In the genomic region with DNA sequence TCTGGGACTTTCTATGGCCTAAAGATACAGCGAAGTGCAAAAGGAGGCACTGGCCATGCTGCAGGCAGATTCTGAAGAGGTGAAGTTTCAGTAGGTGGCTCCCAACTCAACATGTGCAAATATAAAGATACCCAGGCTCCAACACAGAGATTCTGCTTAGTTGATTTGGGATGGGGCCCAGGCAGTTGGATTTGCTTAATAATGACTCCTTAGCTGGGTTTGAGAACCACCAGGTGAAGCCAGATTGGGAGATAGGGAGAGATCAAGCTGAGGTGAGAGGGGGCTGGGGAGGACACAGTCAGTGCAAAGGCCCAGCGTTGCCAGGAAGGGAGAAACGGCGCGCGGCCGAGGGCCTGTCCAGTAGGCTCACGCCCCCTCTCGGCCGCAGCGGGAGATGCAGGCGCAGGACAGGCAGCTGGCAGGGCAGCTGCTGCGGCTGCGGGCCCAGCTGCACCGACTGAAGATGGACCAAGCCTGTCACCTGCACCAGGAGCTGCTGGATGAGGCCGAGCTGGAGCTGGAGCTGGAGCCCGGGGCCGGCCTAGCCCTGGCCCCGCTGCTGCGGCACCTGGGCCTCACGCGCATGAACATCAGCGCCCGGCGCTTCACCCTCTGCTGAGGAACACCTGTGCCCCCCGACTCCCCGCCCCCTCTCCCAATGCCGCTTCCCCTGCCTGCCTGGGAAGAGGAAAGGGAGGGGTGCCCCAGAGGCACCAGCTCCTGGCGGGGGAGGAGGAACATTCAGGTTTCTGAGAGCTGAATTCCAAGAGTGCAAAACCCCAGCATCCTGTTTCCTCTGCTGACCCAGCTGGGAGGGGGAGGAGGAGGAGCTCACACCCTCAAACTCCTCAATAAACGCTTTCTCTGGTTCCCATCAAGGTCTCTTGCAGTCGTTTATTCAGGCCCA, we compare ENCODE assay signal across 1 cellular context.
TF ChIP-seq lines count a peak whose summit lies in the region.

No MANE protein-coding gene starts in this region.

TF ChIP-seq in HepG2, 621 proteins besides CTCF, POLR2A, EP300 and RAD21 (continued from another document and continues in another):
- TF ChIP-seq TEF (CRISPR knock-in tag; IDR thresholded peaks at IDR 0.05): no peak
- TF ChIP-seq TFDP2 (CRISPR knock-in tag; IDR thresholded peaks at IDR 0.05): peak; percentile 59; the same call in 1 of the 2 replicates
- no peak for TF ChIP-seq TBX3 (IDR thresholded peaks at IDR 0.05; ENCODE audit: borderline replicate concordance)
- TF ChIP-seq ZNF687 (CRISPR knock-in tag; IDR thresholded peaks at IDR 0.05): peak; percentile 81
- TF ChIP-seq, protein P1, sequence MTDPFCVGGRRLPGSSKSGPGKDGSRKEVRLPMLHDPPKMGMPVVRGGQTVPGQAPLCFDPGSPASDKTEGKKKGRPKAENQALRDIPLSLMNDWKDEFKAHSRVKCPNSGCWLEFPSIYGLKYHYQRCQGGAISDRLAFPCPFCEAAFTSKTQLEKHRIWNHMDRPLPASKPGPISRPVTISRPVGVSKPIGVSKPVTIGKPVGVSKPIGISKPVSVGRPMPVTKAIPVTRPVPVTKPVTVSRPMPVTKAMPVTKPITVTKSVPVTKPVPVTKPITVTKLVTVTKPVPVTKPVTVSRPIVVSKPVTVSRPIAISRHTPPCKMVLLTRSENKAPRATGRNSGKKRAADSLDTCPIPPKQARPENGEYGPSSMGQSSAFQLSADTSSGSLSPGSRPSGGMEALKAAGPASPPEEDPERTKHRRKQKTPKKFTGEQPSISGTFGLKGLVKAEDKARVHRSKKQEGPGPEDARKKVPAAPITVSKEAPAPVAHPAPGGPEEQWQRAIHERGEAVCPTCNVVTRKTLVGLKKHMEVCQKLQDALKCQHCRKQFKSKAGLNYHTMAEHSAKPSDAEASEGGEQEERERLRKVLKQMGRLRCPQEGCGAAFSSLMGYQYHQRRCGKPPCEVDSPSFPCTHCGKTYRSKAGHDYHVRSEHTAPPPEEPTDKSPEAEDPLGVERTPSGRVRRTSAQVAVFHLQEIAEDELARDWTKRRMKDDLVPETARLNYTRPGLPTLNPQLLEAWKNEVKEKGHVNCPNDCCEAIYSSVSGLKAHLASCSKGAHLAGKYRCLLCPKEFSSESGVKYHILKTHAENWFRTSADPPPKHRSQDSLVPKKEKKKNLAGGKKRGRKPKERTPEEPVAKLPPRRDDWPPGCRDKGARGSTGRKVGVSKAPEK (CRISPR knock-in tag; IDR thresholded peaks at IDR 0.05; ENCODE audit: borderline replicate concordance): 0 out of 2 replicates have a peak, but pooled peaks have one; percentile 33
- TF ChIP-seq STAT5B (CRISPR knock-in tag; IDR thresholded peaks at IDR 0.05): no peak
- no peak for TF ChIP-seq ZBTB20 (CRISPR knock-in tag; IDR thresholded peaks at IDR 0.05; ENCODE audit: borderline replicate concordance, low read depth)
- TF ChIP-seq ZNF230 (CRISPR knock-in tag; IDR thresholded peaks at IDR 0.05): 0 out of 2 replicates have a peak, but pooled peaks have one; percentile 62
- no peak for TF ChIP-seq ZBTB1 (CRISPR knock-in tag; IDR thresholded peaks at IDR 0.05; ENCODE audit: borderline replicate concordance)
- no peak for TF ChIP-seq CHD4 (IDR thresholded peaks at IDR 0.05; ENCODE audit: borderline replicate concordance, low read length)
- TF ChIP-seq ZNF143 (CRISPR knock-in tag; IDR thresholded peaks at IDR 0.05): no peak
- TF ChIP-seq SRSF1 (optimal IDR thresholded peaks at IDR 0.05; ENCODE audit: low read depth, low read length): no peak
- no peak for TF ChIP-seq NR2F1 (CRISPR knock-in tag; IDR thresholded peaks at IDR 0.05)
- no peak for TF ChIP-seq ZNF577 (CRISPR knock-in tag; IDR thresholded peaks at IDR 0.05; ENCODE audit: borderline replicate concordance, low read depth)
- no peak for TF ChIP-seq ZFP41 (CRISPR knock-in tag; IDR thresholded peaks at IDR 0.05; ENCODE audit: borderline replicate concordance)
- TF ChIP-seq ZSCAN20 (CRISPR knock-in tag; IDR thresholded peaks at IDR 0.05; ENCODE audit: borderline replicate concordance): no peak
- peak; percentile 56; the same call in 1 of the 2 replicates for TF ChIP-seq ZNF281 (CRISPR knock-in tag; IDR thresholded peaks at IDR 0.05; ENCODE audit: borderline replicate concordance)
- no peak for TF ChIP-seq BRCA1 (CRISPR knock-in tag; IDR thresholded peaks at IDR 0.05)
- no peak for TF ChIP-seq XBP1 (CRISPR knock-in tag; IDR thresholded peaks at IDR 0.05)
- no peak for TF ChIP-seq ZNF335 (CRISPR knock-in tag; IDR thresholded peaks at IDR 0.05)
- peak; percentile 84; the same call in 1 of the 2 replicates for TF ChIP-seq KDM3A (CRISPR knock-in tag; IDR thresholded peaks at IDR 0.05; ENCODE audit: low read depth)
- TF ChIP-seq SIN3A (IDR thresholded peaks at IDR 0.05; ENCODE audit: borderline replicate concordance, low read depth, low read length): no peak
- peak; percentile 58; the same call in 1 of the 2 replicates for TF ChIP-seq ZBTB4 (CRISPR knock-in tag; IDR thresholded peaks at IDR 0.05; ENCODE audit: borderline replicate concordance)
- no peak for TF ChIP-seq JUNB (CRISPR knock-in tag; IDR thresholded peaks at IDR 0.05; ENCODE audit: borderline replicate concordance)
- peak; percentile 50; the same call in 1 of the 2 replicates for TF ChIP-seq RXRA (CRISPR knock-in tag; IDR thresholded peaks at IDR 0.05)
- no peak for TF ChIP-seq ZBED4 (CRISPR knock-in tag; IDR thresholded peaks at IDR 0.05; ENCODE audit: borderline replicate concordance)
- TF ChIP-seq HDAC6 (IDR thresholded peaks at IDR 0.05; ENCODE audit: low read depth, low read length): no peak
- TF ChIP-seq SMAD1 (CRISPR knock-in tag; IDR thresholded peaks at IDR 0.05; ENCODE audit: borderline replicate concordance, low read depth): no peak
- TF ChIP-seq DPF2 (CRISPR knock-in tag; IDR thresholded peaks at IDR 0.05; ENCODE audit: borderline replicate concordance, low read depth): no peak
- no peak for TF ChIP-seq SYNCRIP (IDR thresholded peaks at IDR 0.05; ENCODE audit: insufficient read depth, low read depth, low read length)
- TF ChIP-seq ELF1 (CRISPR knock-in tag; IDR thresholded peaks at IDR 0.05): no peak
- no peak for TF ChIP-seq ZNF552 (CRISPR knock-in tag; IDR thresholded peaks at IDR 0.05; ENCODE audit: borderline replicate concordance)
- peak; percentile 58; the same call in 1 of the 2 replicates for TF ChIP-seq IRF2 (CRISPR knock-in tag; IDR thresholded peaks at IDR 0.05)
- peak; percentile 57; the same call in 1 of the 2 replicates for TF ChIP-seq ZBTB7A (CRISPR knock-in tag; IDR thresholded peaks at IDR 0.05)
- no peak for TF ChIP-seq SP140L (CRISPR knock-in tag; IDR thresholded peaks at IDR 0.05; ENCODE audit: borderline replicate concordance)
- TF ChIP-seq ZNF274 (CRISPR knock-in tag; IDR thresholded peaks at IDR 0.05): no peak
- TF ChIP-seq NONO (IDR thresholded peaks at IDR 0.05): no peak
- TF ChIP-seq NONO (CRISPR knock-in tag; conservative IDR thresholded peaks at IDR 0.05): peak; percentile 89
